Comparison of ENCODE assay signal across 8 cellular contexts in the genomic region with DNA sequence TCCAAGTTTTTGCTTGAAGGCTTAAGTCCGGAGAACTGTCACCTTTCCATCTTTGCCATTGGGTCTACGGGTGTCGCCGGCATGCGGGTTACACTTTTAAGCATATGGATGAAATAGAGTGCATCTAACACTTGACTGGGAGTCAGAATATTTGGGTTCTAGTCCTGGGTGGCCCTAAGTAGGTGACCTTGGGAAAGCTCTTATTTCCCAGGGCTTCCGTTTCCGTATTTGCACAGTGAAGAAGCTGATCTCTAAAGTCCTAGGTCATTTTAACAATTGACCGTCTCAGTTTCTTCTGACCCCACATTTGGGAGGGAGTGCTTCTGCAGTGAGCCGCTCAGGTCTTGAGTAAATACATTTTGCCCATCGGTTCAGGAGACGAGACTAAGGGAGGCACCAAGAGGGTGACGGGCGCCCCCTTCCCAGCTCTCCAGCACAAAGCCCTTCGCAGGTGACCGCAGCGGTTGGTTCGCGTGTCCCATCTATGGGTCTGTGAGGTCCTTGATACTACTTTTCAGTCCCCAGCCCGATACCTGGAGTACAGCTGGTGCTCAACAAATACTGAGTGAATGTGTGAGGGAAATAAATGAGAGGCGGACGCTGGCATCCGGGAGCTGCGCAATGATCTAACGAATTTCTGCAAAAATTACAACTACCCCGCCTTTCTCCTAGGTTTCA. TPM values are rescaled to one million over a fixed set of nuclear protein-coding genes. Genes with fewer than 3 reads are reported as not detected.
DNase-seq lines count a peak whose midpoint lies in the region; ATAC-seq and TF ChIP-seq lines count a peak whose summit lies in the region.

No MANE protein-coding gene starts in this region.

- H3K27ac ChIP-seq in OCI-LY3 (ENCODE audit: low read length): peak overlapping the region; percentile 78
- H3K27ac ChIP-seq in gastroesophageal sphincter: peak overlapping the region; percentile 81 to 95 (median 94)
- H3K27ac ChIP-seq in upper lobe of right lung: peak overlapping the region; percentile 94

- TF ChIP-seq EP300 in gastroesophageal sphincter (IDR thresholded peaks at IDR 0.05): no peak

- CTCF ChIA-PET in BJ (lab: Yijun Ruan, JAX): interaction anchor here (0.6 to 2.8 kb wide), 9 partner anchors 8 to 661 kb away, joined by 3 to 6 read pairs (median 3); partner anchors contain the start of gene FANCE

- H3K9me3 ChIP-seq in OCI-LY3 (ENCODE audit: insufficient read depth, low read length) (no peaks in the 10 kb centered on the region), gastroesophageal sphincter (no peaks in the 10 kb centered on the region), upper lobe of right lung (no peaks in the 10 kb centered on the region)

- H2AFZ ChIP-seq in OCI-LY3 (ENCODE audit: low read depth, low read length): peak overlapping the region; percentile 99

- TF ChIP-seq CTCF in BJ (IDR thresholded peaks at IDR 0.05; ENCODE audit: insufficient read depth, low read depth, low read length): peak; percentile 38
- TF ChIP-seq CTCF in OCI-LY3 (IDR thresholded peaks at IDR 0.05; ENCODE audit: low read depth, low read length): peak; percentile 38
- TF ChIP-seq CTCF in gastroesophageal sphincter (IDR thresholded peaks at IDR 0.05): peak in 1 of 4 experiments; percentile 28
- TF ChIP-seq CTCF in upper lobe of right lung (IDR thresholded peaks at IDR 0.05): no peak

- ATAC-seq in GM18907 (IDR thresholded peaks at IDR 0.05; ENCODE audit: unreplicated experiment) (peak; percentile 40), HG03196 (IDR thresholded peaks at IDR 0.05; ENCODE audit: unreplicated experiment) (peak; percentile 21), gastroesophageal sphincter (peak; percentile 46), upper lobe of right lung (peak; percentile 26)

- H3K4me1 ChIP-seq in OCI-LY3 (ENCODE audit: low read length) (peaks cover 12% of the 10 kb centered on the region), gastroesophageal sphincter (peaks cover 0 to 35% (median 12%) of the 10 kb centered on the region in 3 donors), upper lobe of right lung (peaks cover 22% of the 10 kb centered on the region)

- DNase-seq in BJ (ENCODE audit: low read depth) (no peak), activated gamma-delta T cell treated with Interleukin-2 at 50 U/mL for 16 hours (peak; percentile 29), nucleus accumbens (lab: John Stamatoyannopoulos, UW) (peak in 46 of 56 donors; percentile 11 to 74 (median 50)), upper lobe of right lung (peak; percentile 78)

- POLR2A ChIA-PET in BJ (lab: Charles Lee): interaction anchor here (0.5 kb wide), 1 partner anchor 37 kb away, joined by 3 read pairs; no protein-coding TSS in a partner anchor

- WGBS in gastroesophageal sphincter (ENCODE audit: low coverage in 1 of 2), 2 donors: 11 to 14% methylated on average over 11 to 21 of the region's 25 CpGs

- peaks cover 22% of the 10 kb centered on the region for H3K79me2 ChIP-seq in OCI-LY3 (ENCODE audit: low read length)

- H3K36me3 ChIP-seq in BJ (ENCODE audit: control insufficient read depth, insufficient read depth, low read length) (no peaks in the 10 kb centered on the region), OCI-LY3 (replicated peaks; ENCODE audit: low read depth, low read length) (no peaks in the 10 kb centered on the region), gastroesophageal sphincter (no peaks in the 10 kb centered on the region), upper lobe of right lung (no peaks in the 10 kb centered on the region)

- TF ChIP-seq POLR2A in gastroesophageal sphincter (IDR thresholded peaks at IDR 0.05): no peak

- H3K27me3 ChIP-seq in BJ (ENCODE audit: control insufficient read depth, insufficient read depth, low read length) (no peaks in the 10 kb centered on the region), OCI-LY3 (ENCODE audit: low read depth, low read length) (no peaks in the 10 kb centered on the region), gastroesophageal sphincter (no peaks in the 10 kb centered on the region), upper lobe of right lung (no peaks in the 10 kb centered on the region)

- H3K4me3 ChIP-seq in BJ (ENCODE audit: low read depth, low read length) (peak overlapping the region; percentile 55), OCI-LY3 (ENCODE audit: low read length) (peak overlapping the region; percentile 98), gastroesophageal sphincter (peak overlapping the region; percentile 51 to 93), upper lobe of right lung (peak overlapping the region; percentile 89)

- intact Hi-C loops in upper lobe of right lung (cut with DNase I): no loop called here

- H3K4me2 ChIP-seq in OCI-LY3 (ENCODE audit: low read length): peak overlapping the region; percentile 96

- H4K20me1 ChIP-seq in OCI-LY3 (ENCODE audit: insufficient read depth, low read length): 0 out of 2 replicates have a peak, but pooled peaks cover 4% of the 10 kb centered on the region

- peak overlapping the region; percentile 96 for H3K9ac ChIP-seq in OCI-LY3 (ENCODE audit: low read length)

RNA-seq across cellular contexts. Expression of gene BLTP3A, which starts 0.6 kb away (rescaled TPM):
- 15.1 and 18.4 TPM in 2 replicates for polyA plus RNA-seq in BJ (2011; rRNA removed)
- polyA minus RNA-seq in BJ (2011; rRNA and poly(A)+ RNA removed): 25.6 and 35.5 TPM in 2 replicates
- total RNA-seq in gastroesophageal sphincter (10 to 100 TPM in 1 of 4 donors, 1 to 10 TPM in 3; 6.4 to 11.8 (median 7.7) TPM), upper lobe of right lung (12.9 TPM)

RNA-seq across cellular contexts. Expression of gene SNRPC, which starts 34.0 kb away (rescaled TPM):
- 138 and 170 TPM in 2 replicates for polyA plus RNA-seq in BJ (2011; rRNA removed)
- polyA minus RNA-seq in BJ (2011; rRNA and poly(A)+ RNA removed): 30.8 and 49.0 TPM in 2 replicates
- 10 to 100 TPM; 39.0 to 72.0 (median 53.5) TPM for total RNA-seq in gastroesophageal sphincter
- 53.5 TPM for total RNA-seq in upper lobe of right lung
